16 cellular contexts compared by ENCODE assay signal in genomic region chr4:3466691-3467600, GRCh38. TPM values are rescaled to one million over a fixed set of nuclear protein-coding genes. Genes with fewer than 3 reads are reported as not detected.
DNase-seq lines count a peak whose midpoint lies in the region; ATAC-seq and TF ChIP-seq lines count a peak whose summit lies in the region.
"Had no signal": no experiment of that assay in that cellular context is flagged by ENCODE, and none has a peak within 500 bp of the region (broad histone marks: within the 10 kb centered on the region; RNA-seq: fewer than 3 reads in every experiment).

No MANE protein-coding gene starts in this region.

- H3K4me3 ChIP-seq in heart left ventricle (peak overlapping the region in 4 of 12 donors; percentile 13 to 80 (median 70)), mucosa of descending colon (no peak overlapping the region), spleen (no peak overlapping the region)

- H3K27ac ChIP-seq in heart left ventricle = peak overlapping the region; percentile 47 to 98 (median 88)
- H3K27ac ChIP-seq in spleen = no peak overlapping the region
- H3K27ac ChIP-seq: KMS-11 had no signal

- intact Hi-C loops in heart left ventricle (cut with DNase I) = no loop called here
- intact Hi-C loops in mucosa of descending colon (cut with DNase I, micrococcal nuclease) = no loop called here
- intact Hi-C loops in spleen (cut with DNase I; ENCODE audit: low total_unique reads) = no loop called here

- H3K27me3 ChIP-seq in heart left ventricle (peaks cover 0 to 24% (median 9%) of the 10 kb centered on the region in 9 donors), spleen (replicated peaks in 1 of 7) (peaks cover 0 to 67% (median 35%) of the 10 kb centered on the region in 7 donors)

- WGBS in heart left ventricle, 4 donors = 44 to 54% (median 52%) methylated on average over 27 to 40 of the region's 40 CpGs
- 75 to 87% (median 80%) methylated on average over 35 to 40 of the region's 40 CpGs for WGBS in spleen, 5 donors

- TF ChIP-seq POLR2A in heart left ventricle (IDR thresholded peaks at IDR 0.05) (no peak), spleen (IDR thresholded peaks at IDR 0.05) (no peak)

- H3K9me3 Mint-ChIP-seq in stimulated activated naive B cell treated with anti-CD40 and anti-IgM and Interleukin-4, amounts not matched to agents 10 μg/mL and 1 μg/mL and 100 μg/mL, for 72 hours = no peaks in the 10 kb centered on the region

- TF ChIP-seq CTCF in heart left ventricle (IDR thresholded peaks at IDR 0.05) (no peak), mucosa of descending colon (IDR thresholded peaks at IDR 0.05) (no peak), spleen (IDR thresholded peaks at IDR 0.05 in 8 of 11, conservative IDR thresholded peaks at IDR 0.05 in 3 of 11) (no peak)

- H3K9me3 ChIP-seq in heart left ventricle (no peaks in the 10 kb centered on the region), mucosa of descending colon (no peaks in the 10 kb centered on the region), spleen (no peaks in the 10 kb centered on the region)
- H3K9me3 ChIP-seq: Caco-2 had no signal

- H3K27me3 Mint-ChIP-seq in stimulated activated naive B cell treated with anti-CD40 and anti-IgM and Interleukin-4, amounts not matched to agents 10 μg/mL and 1 μg/mL and 100 μg/mL, for 72 hours = peaks cover 24 to 36% of the 10 kb centered on the region in 2 donors

- TF ChIP-seq RAD21 in Ishikawa (IDR thresholded peaks at IDR 0.05; ENCODE audit: low read depth) = no peak

- DNase-seq in heart left ventricle = peak in 3 of 5 donors; percentile 47 to 61 (median 55)
- DNase-seq in mucosa of descending colon = peak in 2 of 3 donors; percentile 16 to 35
- DNase-seq in spleen = peak; percentile 57
- DNase-seq in stimulated activated naive B cell treated with anti-CD40 and anti-IgM and Interleukin-4, amounts not matched to agents 10 μg/mL and 1 μg/mL and 100 μg/mL, for 72 hours = no peak
- no peak for DNase-seq in AML-193 (lab: John Stamatoyannopoulos, UW)
- DNase-seq in germinal center (ENCODE audit: low spot score) = no peak
- DNase-seq: Caco-2, DMS53, NCI-H1092, NCI-H187, NCI-H446, NCI-H748 treated with DMSO at 0.1 percent for 48 hours, SHP77 had no signal

- H3K4me3 Mint-ChIP-seq in stimulated activated naive B cell treated with anti-CD40 and anti-IgM and Interleukin-4, amounts not matched to agents 10 μg/mL and 1 μg/mL and 100 μg/mL, for 72 hours = no peak overlapping the region

- ATAC-seq in heart left ventricle (peak in 3 of 4 donors; percentile 8 to 41 (median 40)), mucosa of descending colon (no peak)
- ATAC-seq in stimulated activated naive B cell treated with anti-CD40 and anti-IgM and Interleukin-4, amounts not matched to agents 10 μg/mL and 1 μg/mL and 100 μg/mL, for 72 hours (replicated peaks) = no peak

- no peaks in the 10 kb centered on the region for H3K36me3 Mint-ChIP-seq in stimulated activated naive B cell treated with anti-CD40 and anti-IgM and Interleukin-4, amounts not matched to agents 10 μg/mL and 1 μg/mL and 100 μg/mL, for 72 hours

- H3K4me1 ChIP-seq in heart left ventricle (peaks cover 0 to 76% (median 18%) of the 10 kb centered on the region in 12 donors), mucosa of descending colon (ENCODE audit: low read depth) (peaks cover 11% of the 10 kb centered on the region), spleen (peaks cover 0 to 16% (median 10%) of the 10 kb centered on the region in 6 donors)

- peaks cover 2 to 9% of the 10 kb centered on the region in 2 donors for H3K4me1 Mint-ChIP-seq in stimulated activated naive B cell treated with anti-CD40 and anti-IgM and Interleukin-4, amounts not matched to agents 10 μg/mL and 1 μg/mL and 100 μg/mL, for 72 hours

- no peaks in the 10 kb centered on the region for H3K36me3 ChIP-seq in heart left ventricle
- no peaks in the 10 kb centered on the region for H3K36me3 ChIP-seq in mucosa of descending colon (ENCODE audit: low read depth)
- no peaks in the 10 kb centered on the region for H3K36me3 ChIP-seq in spleen

- TF ChIP-seq EP300 in Ishikawa (IDR thresholded peaks at IDR 0.05; ENCODE audit: borderline replicate concordance) = peak; percentile 85

- H3K27ac Mint-ChIP-seq in stimulated activated naive B cell treated with anti-CD40 and anti-IgM and Interleukin-4, amounts not matched to agents 10 μg/mL and 1 μg/mL and 100 μg/mL, for 72 hours = no peak overlapping the region

TF ChIP-seq in Ishikawa, 13 proteins besides CTCF, POLR2A, EP300 and RAD21:
- TF ChIP-seq FOXM1 (IDR thresholded peaks at IDR 0.05; ENCODE audit: borderline replicate concordance, low read depth) (peak; percentile 60; the same call in 1 of the 2 replicates), ZBTB7A (IDR thresholded peaks at IDR 0.05; ENCODE audit: low read depth) (no peak), EGR1 (IDR thresholded peaks at IDR 0.05) (peak; percentile 86), NFIC (IDR thresholded peaks at IDR 0.05) (peak; percentile 57), TCF12 (IDR thresholded peaks at IDR 0.05; ENCODE audit: low read depth) (peak; percentile 86), MAX (IDR thresholded peaks at IDR 0.05) (peak; percentile 20; the same call in 1 of the 2 replicates), CEBPB (IDR thresholded peaks at IDR 0.05) (no peak), TAF1 (IDR thresholded peaks at IDR 0.05; ENCODE audit: low read depth) (no peak), USF1 (IDR thresholded peaks at IDR 0.05) (0 out of 2 replicates have a peak, but pooled peaks have one; percentile 15), YY1 (IDR thresholded peaks at IDR 0.05; ENCODE audit: low read depth) (no peak), TEAD4 (IDR thresholded peaks at IDR 0.05) (no peak; the same call in 1 of the 2 replicates)
TF ChIP-seq in Ishikawa: peak in this region for 6.

RNA-seq across cellular contexts. Expression of gene DOK7, which starts 3.8 kb away (rescaled TPM):
- total RNA-seq in heart left ventricle (10 to 100 TPM; 27.7 to 75.1 (median 39.7) TPM), mucosa of descending colon (under 1 TPM; 0.28 to 0.61 (median 0.39) TPM), spleen (1 to 10 TPM in 6 of 7 donors, under 1 TPM in 1; 0.69 to 7.1 (median 1.6) TPM)
- polyA plus RNA-seq in heart left ventricle (10 to 100 TPM; 59.1 to 89.5 TPM), spleen (10 to 100 TPM in 1 of 3 donors, 1 to 10 TPM in 2; 1.7 to 13.5 (median 8.7) TPM)
- total RNA-seq: A673 had no signal

RNA-seq across cellular contexts. Expression of gene HGFAC, which starts 25.2 kb away (rescaled TPM):
- total RNA-seq in heart left ventricle (under 1 TPM in 5 of 9 donors, not detected in 4; 0.19 to 0.65 (median 0.47) TPM), mucosa of descending colon (under 1 TPM in 1 of 3 donors, not detected in 2; 0.95 TPM), spleen (under 1 TPM in 2 of 7 donors, not detected in 5; 0.32 to 0.47 TPM)
- polyA plus RNA-seq in heart left ventricle (under 1 TPM; 0.11 to 0.73 TPM), spleen (under 1 TPM; 0.11 to 0.35 (median 0.22) TPM)

Comparison
In these comparisons a context has a peak if more than half of its experiments do, and no peak if none do; other contexts are left out.
1. ATAC-seq: peak in heart left ventricle (3 of 4); none in mucosa of descending colon (single experiment) and stimulated activated naive B cell treated with anti-CD40 and anti-IgM and Interleukin-4, amounts not matched to agents 10 μg/mL and 1 μg/mL and 100 μg/mL, for 72 hours (0 of 2).
2. DNase-seq: peak in heart left ventricle (3 of 5), mucosa of descending colon (2 of 3) and spleen (single experiment); none in stimulated activated naive B cell treated with anti-CD40 and anti-IgM and Interleukin-4, amounts not matched to agents 10 μg/mL and 1 μg/mL and 100 μg/mL, for 72 hours (single experiment), AML-193 (0 of 2) and germinal center (single experiment).
3. H3K27ac ChIP-seq: peak in heart left ventricle (12 of 12); none in spleen (0 of 8).